In the genomic region with DNA sequence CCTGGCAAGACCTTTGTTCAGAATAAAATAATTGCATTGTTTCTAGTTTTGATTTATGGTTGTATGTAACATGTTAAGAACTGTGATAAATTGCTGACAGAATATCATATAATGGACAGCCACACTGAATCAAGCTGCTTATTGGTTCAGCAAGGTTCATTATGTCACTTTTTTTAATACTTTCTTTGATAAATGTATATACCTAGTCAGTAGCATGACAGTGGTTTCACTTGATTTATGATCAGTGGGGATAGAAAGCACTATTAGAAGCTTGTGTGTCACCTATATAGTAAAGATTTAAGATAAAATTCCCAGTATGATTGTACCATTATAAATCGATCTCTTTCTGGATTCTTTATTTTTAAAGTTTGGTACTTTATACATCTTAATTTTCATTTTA, we compare ENCODE assay signal across 17 cellular contexts. TPM values are rescaled to one million over a fixed set of nuclear protein-coding genes. Genes with fewer than 3 reads are reported as not detected.
A peak's percentile ranks its signal among the peaks of the same experiment; 100 is the strongest.
DNase-seq lines count a peak whose midpoint lies in the region; ATAC-seq and TF ChIP-seq lines count a peak whose summit lies in the region.
"Had no signal": no experiment of that assay in that cellular context is flagged by ENCODE, and none has a peak within 500 bp of the region (broad histone marks: within the 10 kb centered on the region; RNA-seq: fewer than 3 reads in every experiment).

No MANE protein-coding gene starts in this region.

- no peak overlapping the region for H3K9ac ChIP-seq in endodermal cell (ENCODE audit: extremely low read depth, low read length, poor library complexity, severe bottlenecking)

- no peak overlapping the region for H3K27ac ChIP-seq in endodermal cell (ENCODE audit: low read depth, low read length)
- H3K27ac ChIP-seq: esophagus muscularis mucosa, HL-60 had no signal

- no CpG with 5 or more reads among the region's 1 CpG for WGBS in endodermal cell (ENCODE audit: insufficient coverage in 1 of 2, insufficient read length in 1 of 2), 2 experiments

- H3K9me3 Mint-ChIP-seq in activated naive CD4-positive, alpha-beta T cell treated with anti-CD3 and anti-CD28 coated beads, Interleukin-2, amount 50 U/mL, for 24 hours = no peaks in the 10 kb centered on the region
- H3K9me3 Mint-ChIP-seq in activated naive CD8-positive, alpha-beta T cell treated with anti-CD3 and anti-CD28 coated beads, Interleukin-2, amount 10 ng/mL, durations not matched to agents 7 days and 5 days = no peaks in the 10 kb centered on the region
- no peaks in the 10 kb centered on the region for H3K9me3 Mint-ChIP-seq in stimulated activated effector memory CD8-positive, alpha-beta T cell treated with anti-CD3 and anti-CD28 coated beads, Interleukin-12 subunit alpha, Interleukin-12 subunit beta, amount 100 ng/mL, for 72 hours
- no peaks in the 10 kb centered on the region for H3K9me3 Mint-ChIP-seq in endodermal cell

- H3K4me3 Mint-ChIP-seq in activated naive CD4-positive, alpha-beta T cell treated with anti-CD3 and anti-CD28 coated beads, Interleukin-2, amount 50 U/mL, for 24 hours = peak overlapping the region; percentile 34
- peak overlapping the region; percentile 68 for H3K4me3 Mint-ChIP-seq in activated naive CD8-positive, alpha-beta T cell treated with anti-CD3 and anti-CD28 coated beads, Interleukin-2, amount 10 ng/mL, durations not matched to agents 7 days and 5 days
- peak overlapping the region; percentile 99 for H3K4me3 Mint-ChIP-seq in stimulated activated effector memory CD8-positive, alpha-beta T cell treated with anti-CD3 and anti-CD28 coated beads, Interleukin-12 subunit alpha, Interleukin-12 subunit beta, amount 100 ng/mL, for 72 hours
- H3K4me3 Mint-ChIP-seq in endodermal cell = no peak overlapping the region

- H3K36me3 Mint-ChIP-seq in activated naive CD4-positive, alpha-beta T cell treated with anti-CD3 and anti-CD28 coated beads, Interleukin-2, amount 50 U/mL, for 24 hours = peaks cover 28% of the 10 kb centered on the region
- H3K36me3 Mint-ChIP-seq in activated naive CD8-positive, alpha-beta T cell treated with anti-CD3 and anti-CD28 coated beads, Interleukin-2, amount 10 ng/mL, durations not matched to agents 7 days and 5 days = peaks cover 52% of the 10 kb centered on the region
- H3K36me3 Mint-ChIP-seq in stimulated activated effector memory CD8-positive, alpha-beta T cell treated with anti-CD3 and anti-CD28 coated beads, Interleukin-12 subunit alpha, Interleukin-12 subunit beta, amount 100 ng/mL, for 72 hours = peaks cover 100% of the 10 kb centered on the region
- peaks cover 63% of the 10 kb centered on the region for H3K36me3 Mint-ChIP-seq in endodermal cell (ENCODE audit: low read depth)

- H3K27ac Mint-ChIP-seq in activated naive CD4-positive, alpha-beta T cell treated with anti-CD3 and anti-CD28 coated beads, Interleukin-2, amount 50 U/mL, for 24 hours = peak overlapping the region; percentile 63
- no peak overlapping the region for H3K27ac Mint-ChIP-seq in activated naive CD8-positive, alpha-beta T cell treated with anti-CD3 and anti-CD28 coated beads, Interleukin-2, amount 10 ng/mL, durations not matched to agents 7 days and 5 days
- H3K27ac Mint-ChIP-seq in stimulated activated effector memory CD8-positive, alpha-beta T cell treated with anti-CD3 and anti-CD28 coated beads, Interleukin-12 subunit alpha, Interleukin-12 subunit beta, amount 100 ng/mL, for 72 hours = peak overlapping the region; percentile 1
- H3K27ac Mint-ChIP-seq in endodermal cell = no peak overlapping the region

- peaks cover 70% of the 10 kb centered on the region for H3K4me1 Mint-ChIP-seq in activated naive CD4-positive, alpha-beta T cell treated with anti-CD3 and anti-CD28 coated beads, Interleukin-2, amount 50 U/mL, for 24 hours
- H3K4me1 Mint-ChIP-seq in activated naive CD8-positive, alpha-beta T cell treated with anti-CD3 and anti-CD28 coated beads, Interleukin-2, amount 10 ng/mL, durations not matched to agents 7 days and 5 days = peaks cover 64% of the 10 kb centered on the region
- H3K4me1 Mint-ChIP-seq in stimulated activated effector memory CD8-positive, alpha-beta T cell treated with anti-CD3 and anti-CD28 coated beads, Interleukin-12 subunit alpha, Interleukin-12 subunit beta, amount 100 ng/mL, for 72 hours = peaks cover 60% of the 10 kb centered on the region
- peaks cover 2% of the 10 kb centered on the region for H3K4me1 Mint-ChIP-seq in endodermal cell

- H3K4me3 ChIP-seq in NB4 (ENCODE audit: low read depth, low read length) (peak overlapping the region; percentile 98), endodermal cell (ENCODE audit: low read length) (no peak overlapping the region)
- H3K4me3 ChIP-seq: esophagus muscularis mucosa had no signal

- TF ChIP-seq POLR2A in NB4 (IDR thresholded peaks at IDR 0.05; ENCODE audit: extremely low read depth, insufficient read length) = no peak

- no peaks in the 10 kb centered on the region for H3K27me3 Mint-ChIP-seq in activated naive CD4-positive, alpha-beta T cell treated with anti-CD3 and anti-CD28 coated beads, Interleukin-2, amount 50 U/mL, for 24 hours
- H3K27me3 Mint-ChIP-seq in activated naive CD8-positive, alpha-beta T cell treated with anti-CD3 and anti-CD28 coated beads, Interleukin-2, amount 10 ng/mL, durations not matched to agents 7 days and 5 days = no peaks in the 10 kb centered on the region
- H3K27me3 Mint-ChIP-seq in endodermal cell (ENCODE audit: insufficient read depth) = peaks cover 2% of the 10 kb centered on the region

- TF ChIP-seq CTCF in NB4 (IDR thresholded peaks at IDR 0.05; ENCODE audit: low read depth, low read length) (no peak), endodermal cell (conservative IDR thresholded peaks at IDR 0.05) (no peak)

- H3K9me3 ChIP-seq in endodermal cell (ENCODE audit: control insufficient read depth, low read length) = no peaks in the 10 kb centered on the region
- H3K9me3 ChIP-seq: esophagus muscularis mucosa had no signal

- H3K36me3 ChIP-seq in endodermal cell (ENCODE audit: control insufficient read depth, insufficient read depth, low read length) = peaks cover 79% of the 10 kb centered on the region

- POLR2A ChIA-PET in activated naive CD8-positive, alpha-beta T cell treated with anti-CD3 and anti-CD28 coated beads, Interleukin-2, amount 10 ng/mL, durations not matched to agents 7 days and 5 days (lab: Charles Lee) = no interaction called here

- no peak for DNase-seq in activated naive CD4-positive, alpha-beta T cell treated with anti-CD3 and anti-CD28 coated beads, Interleukin-2, amount 50 U/mL, for 16 hours
- DNase-seq in NB4 (ENCODE audit: low read depth) (no peak), endodermal cell (no peak), NCI-H226 (no peak)
- no peak for DNase-seq in activated naive CD8-positive, alpha-beta T cell treated with anti-CD3 and anti-CD28 coated beads, Interleukin-2, amount 10 ng/mL, durations not matched to agents 7 days and 5 days
- no peak for DNase-seq in stimulated activated effector memory CD8-positive, alpha-beta T cell treated with anti-CD3 and anti-CD28 coated beads, Interleukin-12 subunit alpha, Interleukin-12 subunit beta, amount 100 ng/mL, for 72 hours (ENCODE audit: low spot score in 2 of 2)
- DNase-seq: amygdala, Kasumi-1, NCI-H2029 treated with DMSO at 0.1 percent for 48 hours, NCI-H69, posterior cingulate gyrus, T1000 had no signal

- no peaks in the 10 kb centered on the region for H3K27me3 ChIP-seq in endodermal cell (ENCODE audit: control insufficient read depth, insufficient read depth, low read length, poor library complexity, severe bottlenecking)
- H3K27me3 ChIP-seq: esophagus muscularis mucosa had no signal

- no peak for ATAC-seq in activated naive CD8-positive, alpha-beta T cell treated with anti-CD3 and anti-CD28 coated beads, Interleukin-2, amount 10 ng/mL, durations not matched to agents 7 days and 5 days (ENCODE audit: low read depth)
- ATAC-seq in stimulated activated effector memory CD8-positive, alpha-beta T cell treated with anti-CD3 and anti-CD28 coated beads, Interleukin-12 subunit alpha, Interleukin-12 subunit beta, amount 100 ng/mL, for 72 hours = no peak
- no peak for ATAC-seq in GM18907 (IDR thresholded peaks at IDR 0.05; ENCODE audit: unreplicated experiment)

- no peaks in the 10 kb centered on the region for H3K4me1 ChIP-seq in endodermal cell (ENCODE audit: control insufficient read depth, insufficient read depth, low read length)

RNA-seq across cellular contexts. Expression of a gene that starts 4.5 kb away (rescaled TPM):
- 100 to 1,000 TPM; 254 to 265 TPM for total RNA-seq in activated naive CD8-positive, alpha-beta T cell treated with anti-CD3 and anti-CD28 coated beads, Interleukin-2, amount 10 ng/mL, durations not matched to agents 7 days and 5 days
- total RNA-seq in endodermal cell = 100 to 1,000 TPM; 113 to 130 TPM
- 169 TPM for polyA plus RNA-seq in endodermal cell (2013, experiment 1 of 2)
- polyA plus RNA-seq in endodermal cell (2013, experiment 2 of 2) = 153 TPM

RNA-seq across cellular contexts. Expression of a gene that starts 10.7 kb away (rescaled TPM):
- total RNA-seq in activated naive CD8-positive, alpha-beta T cell treated with anti-CD3 and anti-CD28 coated beads, Interleukin-2, amount 10 ng/mL, durations not matched to agents 7 days and 5 days = not detected
- total RNA-seq in endodermal cell = not detected
- 0.21 TPM for polyA plus RNA-seq in endodermal cell (2013, experiment 1 of 2)
- polyA plus RNA-seq in endodermal cell (2013, experiment 2 of 2) = not detected
- total RNA-seq: activated CD8-positive, alpha-beta memory T cell treated with anti-CD3 and anti-CD28 coated beads for 36 hours; esophagus muscularis mucosa had no signal

RNA-seq across cellular contexts. Expression of a gene that starts 22.9 kb away (rescaled TPM):
- total RNA-seq in activated naive CD8-positive, alpha-beta T cell treated with anti-CD3 and anti-CD28 coated beads, Interleukin-2, amount 10 ng/mL, durations not matched to agents 7 days and 5 days = not detected
- not detected for total RNA-seq in endodermal cell
- not detected for polyA plus RNA-seq in endodermal cell (2013, experiment 1 of 2)
- polyA plus RNA-seq in endodermal cell (2013, experiment 2 of 2) = not detected
- total RNA-seq: esophagus muscularis mucosa had no signal

Comparison
In these comparisons a context has a peak if more than half of its experiments do, and no peak if none do; other contexts are left out.
1. H3K27ac Mint-ChIP-seq: peak in activated naive CD4-positive, alpha-beta T cell treated with anti-CD3 and anti-CD28 coated beads, Interleukin-2, amount 50 U/mL, for 24 hours (single experiment) and stimulated activated effector memory CD8-positive, alpha-beta T cell treated with anti-CD3 and anti-CD28 coated beads, Interleukin-12 subunit alpha, Interleukin-12 subunit beta, amount 100 ng/mL, for 72 hours (single experiment); none in activated naive CD8-positive, alpha-beta T cell treated with anti-CD3 and anti-CD28 coated beads, Interleukin-2, amount 10 ng/mL, durations not matched to agents 7 days and 5 days (single experiment) and endodermal cell (single experiment).